Comparison of ENCODE assay signal across 33 cellular contexts in genomic region chr1:59625388-59625787, GRCh38.
"Had no signal": no experiment of that assay in that cellular context is flagged by ENCODE, and none has a peak within 500 bp of the region (broad histone marks: within the 10 kb centered on the region; RNA-seq: fewer than 3 reads in every experiment).

No MANE protein-coding gene starts in this region.

- H3K27ac ChIP-seq: body of pancreas, breast epithelium, Peyer's patch, RWPE1 had no signal

- H3K4me1 ChIP-seq: body of pancreas, breast epithelium, Peyer's patch had no signal

- H3K9me3 Mint-ChIP-seq: activated naive CD4-positive, alpha-beta T cell treated with anti-CD3 and anti-CD28 coated beads, Interleukin-2, amount 50 U/mL, for 24 hours; activated T-cell treated with anti-CD3 and anti-CD28 coated beads, Interleukin-2, amount 50 U/mL, for 24 hours; activated T-helper 2 cell treated with anti-CD3 and anti-CD28 coated beads, Interferon-gamma antibody, Interleukin-2, Interleukin-4, amounts not matched to agents 10 μg/mL and 5 μg/mL and 100 μg/mL, durations not matched to agents 14 hours and 24 hours and 36 hours; T-helper 1 cell treated with Interleukin-12 subunit alpha and Interleukin-12 subunit beta and Interleukin-4 antibody, amounts not matched to agents 30 μg/mL and 1 μg/mL, for 36 hours; T-helper 2 cell treated with Interferon-gamma antibody and Interleukin-4, amounts not matched to agents 5 μg/mL and 100 μg/mL, for 36 hours had no signal

- ATAC-seq: activated CD8-positive, alpha-beta T cell treated with anti-CD3 and anti-CD28 coated beads, Interleukin-2, amount 10 ng/mL, durations not matched to agents 7 days and 5 days; body of pancreas; PC-3; Right ventricle myocardium inferior had no signal

- H3K4me1 Mint-ChIP-seq: activated CD4-positive, alpha-beta T cell treated with anti-CD3 and anti-CD28 coated beads, Interleukin-2, amount 10 ng/mL, durations not matched to agents 24 days and 14 days; activated naive CD4-positive, alpha-beta T cell treated with anti-CD3 and anti-CD28 coated beads, Interleukin-2, amount 50 U/mL, for 24 hours; activated naive CD8-positive, alpha-beta T cell treated with anti-CD3 and anti-CD28 coated beads, Interleukin-2, amount 10 ng/mL, durations not matched to agents 7 days and 5 days had no signal

- H3K27me3 Mint-ChIP-seq: activated CD4-positive, alpha-beta T cell treated with anti-CD3 and anti-CD28 coated beads, Interleukin-2, amount 10 ng/mL, durations not matched to agents 24 days and 14 days; activated naive CD4-positive, alpha-beta T cell treated with anti-CD3 and anti-CD28 coated beads, Interleukin-2, amount 50 U/mL, for 24 hours; activated naive CD8-positive, alpha-beta T cell treated with anti-CD3 and anti-CD28 coated beads, Interleukin-2, amount 10 ng/mL, durations not matched to agents 7 days and 5 days; activated T-cell treated with anti-CD3 and anti-CD28 coated beads, Interleukin-2, amount 50 U/mL, for 24 hours had no signal

- H3K27ac Mint-ChIP-seq: activated CD4-positive, alpha-beta T cell treated with anti-CD3 and anti-CD28 coated beads, Interleukin-2, amount 10 ng/mL, durations not matched to agents 24 days and 14 days; activated CD8-positive, alpha-beta T cell treated with anti-CD3 and anti-CD28 coated beads, Interleukin-2, amount 10 ng/mL, durations not matched to agents 7 days and 5 days; activated naive CD4-positive, alpha-beta T cell treated with anti-CD3 and anti-CD28 coated beads, Interleukin-2, amount 50 U/mL, for 24 hours; activated naive CD8-positive, alpha-beta T cell treated with anti-CD3 and anti-CD28 coated beads, Interleukin-2, amount 10 ng/mL, durations not matched to agents 7 days and 5 days; activated T-cell treated with anti-CD3 and anti-CD28 coated beads, Interleukin-2, amount 50 U/mL, for 24 hours; activated T-helper 2 cell treated with anti-CD3 and anti-CD28 coated beads, Interferon-gamma antibody, Interleukin-2, Interleukin-4, amounts not matched to agents 10 μg/mL and 5 μg/mL and 100 μg/mL, durations not matched to agents 14 hours and 24 hours and 36 hours; T-helper 1 cell treated with Interleukin-12 subunit alpha and Interleukin-12 subunit beta and Interleukin-4 antibody, amounts not matched to agents 30 μg/mL and 1 μg/mL, for 36 hours; T-helper 2 cell treated with Interferon-gamma antibody and Interleukin-4, amounts not matched to agents 5 μg/mL and 100 μg/mL, for 36 hours had no signal

- DNase-seq: activated CD4-positive, alpha-beta T cell treated with anti-CD3 and anti-CD28 coated beads, Interleukin-2, amount 10 ng/mL, durations not matched to agents 24 days and 14 days; activated CD4-positive, alpha-beta T cell treated with anti-CD3 and anti-CD28 coated beads, Interleukin-2, amount 50 U/mL, for 4 hours; activated CD8-positive, alpha-beta T cell treated with anti-CD3 and anti-CD28 coated beads, Interleukin-2, amount 10 ng/mL, durations not matched to agents 7 days and 5 days; activated gamma-delta T cell; activated naive CD4-positive, alpha-beta T cell treated with Interleukin-2 at 50 U/mL for 16 hours; activated naive CD8-positive, alpha-beta T cell treated with anti-CD3 and anti-CD28 coated beads, Interleukin-2, amount 10 ng/mL, durations not matched to agents 7 days and 5 days; activated T-cell treated with anti-CD3 and anti-CD28 coated beads, Interleukin-2, amount 50 U/mL, for 24 hours; body of pancreas; Kasumi-1; KG1; MG63; MV-4-11; NCI-H1092 treated with DMSO at 0.1 percent for 48 hours; NCI-H1417; NCI-H146; NCI-H187; NCI-H2029 treated with DMSO at 0.1 percent for 48 hours; NCI-H2107; NCI-H2171; NCI-H510A; NCI-H526; NCI-H748 treated with DMSO at 0.1 percent for 48 hours; NK-92 treated with Interleukin-12 subunit alpha and Interleukin-12 subunit beta, amount 100 ng/mL, for 24 hours; PC-3; Peyer's patch; SIG-M5 had no signal

- H3K27me3 ChIP-seq: body of pancreas, breast epithelium, MG63, Peyer's patch had no signal

- H3K4me3 Mint-ChIP-seq: activated CD4-positive, alpha-beta T cell treated with anti-CD3 and anti-CD28 coated beads, Interleukin-2, amount 10 ng/mL, durations not matched to agents 24 days and 14 days; activated CD8-positive, alpha-beta T cell treated with anti-CD3 and anti-CD28 coated beads, Interleukin-2, amount 10 ng/mL, durations not matched to agents 7 days and 5 days; activated naive CD4-positive, alpha-beta T cell treated with anti-CD3 and anti-CD28 coated beads, Interleukin-2, amount 50 U/mL, for 24 hours; activated naive CD8-positive, alpha-beta T cell treated with anti-CD3 and anti-CD28 coated beads, Interleukin-2, amount 10 ng/mL, durations not matched to agents 7 days and 5 days; activated T-cell treated with anti-CD3 and anti-CD28 coated beads, Interleukin-2, amount 50 U/mL, for 24 hours; T-helper 1 cell treated with Interleukin-12 subunit alpha and Interleukin-12 subunit beta and Interleukin-4 antibody, amounts not matched to agents 30 μg/mL and 1 μg/mL, for 36 hours; T-helper 2 cell treated with Interferon-gamma antibody and Interleukin-4, amounts not matched to agents 5 μg/mL and 100 μg/mL, for 36 hours had no signal

- H3K9me3 ChIP-seq: body of pancreas, breast epithelium, MG63, Peyer's patch had no signal

- H3K36me3 ChIP-seq: breast epithelium, MG63, Peyer's patch had no signal

- H3K4me3 ChIP-seq: body of pancreas, breast epithelium, MG63, Peyer's patch had no signal
